ENCODE assay signal across 1 cellular context in the genomic region with DNA sequence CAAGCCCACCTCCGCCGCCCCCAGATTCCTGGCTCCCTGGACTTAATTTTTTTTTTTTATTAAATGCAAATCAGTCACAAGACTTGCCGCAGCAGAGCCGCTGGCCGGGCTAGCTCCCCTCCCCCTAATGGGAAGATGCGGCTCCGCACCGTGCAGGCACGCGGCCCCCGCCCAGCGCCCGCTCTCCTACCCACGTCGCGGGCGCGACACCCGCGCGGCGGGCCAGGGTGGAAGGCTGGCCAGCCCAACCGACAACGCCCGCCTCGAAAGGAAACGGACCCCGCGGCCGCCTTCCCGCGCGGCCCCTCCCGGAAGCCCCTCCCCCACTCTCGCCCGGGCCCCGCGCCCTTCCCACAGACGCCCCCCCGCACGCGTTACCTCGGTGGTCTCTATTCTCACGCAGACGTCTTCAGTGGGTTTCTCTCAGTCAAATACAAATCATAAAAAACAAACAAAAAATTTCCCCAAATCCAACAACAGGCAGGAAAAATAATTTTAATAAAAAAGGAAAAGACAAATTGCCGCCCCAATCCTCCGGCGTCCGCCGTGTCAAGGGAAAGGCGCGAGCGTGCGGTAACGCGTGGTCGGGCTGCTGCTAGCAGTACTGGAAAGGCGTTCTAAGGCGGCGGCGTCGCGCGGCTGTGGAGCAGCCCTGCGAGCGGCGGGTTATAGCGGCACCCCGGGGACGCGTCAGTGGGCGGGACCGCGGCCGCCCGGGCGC.
A peak's percentile ranks its signal among the peaks of the same experiment; 100 is the strongest.
TF ChIP-seq lines count a peak whose summit lies in the region.

A gene (minus strand): TSS at position 643 of the 721 bp plus-strand sequence. CDS start 1,480 bp downstream, outside the sequence.

TF ChIP-seq in HepG2, 621 proteins besides CTCF, POLR2A, EP300 and RAD21 (continued from another document and continues in another):
- TF ChIP-seq, protein P1, sequence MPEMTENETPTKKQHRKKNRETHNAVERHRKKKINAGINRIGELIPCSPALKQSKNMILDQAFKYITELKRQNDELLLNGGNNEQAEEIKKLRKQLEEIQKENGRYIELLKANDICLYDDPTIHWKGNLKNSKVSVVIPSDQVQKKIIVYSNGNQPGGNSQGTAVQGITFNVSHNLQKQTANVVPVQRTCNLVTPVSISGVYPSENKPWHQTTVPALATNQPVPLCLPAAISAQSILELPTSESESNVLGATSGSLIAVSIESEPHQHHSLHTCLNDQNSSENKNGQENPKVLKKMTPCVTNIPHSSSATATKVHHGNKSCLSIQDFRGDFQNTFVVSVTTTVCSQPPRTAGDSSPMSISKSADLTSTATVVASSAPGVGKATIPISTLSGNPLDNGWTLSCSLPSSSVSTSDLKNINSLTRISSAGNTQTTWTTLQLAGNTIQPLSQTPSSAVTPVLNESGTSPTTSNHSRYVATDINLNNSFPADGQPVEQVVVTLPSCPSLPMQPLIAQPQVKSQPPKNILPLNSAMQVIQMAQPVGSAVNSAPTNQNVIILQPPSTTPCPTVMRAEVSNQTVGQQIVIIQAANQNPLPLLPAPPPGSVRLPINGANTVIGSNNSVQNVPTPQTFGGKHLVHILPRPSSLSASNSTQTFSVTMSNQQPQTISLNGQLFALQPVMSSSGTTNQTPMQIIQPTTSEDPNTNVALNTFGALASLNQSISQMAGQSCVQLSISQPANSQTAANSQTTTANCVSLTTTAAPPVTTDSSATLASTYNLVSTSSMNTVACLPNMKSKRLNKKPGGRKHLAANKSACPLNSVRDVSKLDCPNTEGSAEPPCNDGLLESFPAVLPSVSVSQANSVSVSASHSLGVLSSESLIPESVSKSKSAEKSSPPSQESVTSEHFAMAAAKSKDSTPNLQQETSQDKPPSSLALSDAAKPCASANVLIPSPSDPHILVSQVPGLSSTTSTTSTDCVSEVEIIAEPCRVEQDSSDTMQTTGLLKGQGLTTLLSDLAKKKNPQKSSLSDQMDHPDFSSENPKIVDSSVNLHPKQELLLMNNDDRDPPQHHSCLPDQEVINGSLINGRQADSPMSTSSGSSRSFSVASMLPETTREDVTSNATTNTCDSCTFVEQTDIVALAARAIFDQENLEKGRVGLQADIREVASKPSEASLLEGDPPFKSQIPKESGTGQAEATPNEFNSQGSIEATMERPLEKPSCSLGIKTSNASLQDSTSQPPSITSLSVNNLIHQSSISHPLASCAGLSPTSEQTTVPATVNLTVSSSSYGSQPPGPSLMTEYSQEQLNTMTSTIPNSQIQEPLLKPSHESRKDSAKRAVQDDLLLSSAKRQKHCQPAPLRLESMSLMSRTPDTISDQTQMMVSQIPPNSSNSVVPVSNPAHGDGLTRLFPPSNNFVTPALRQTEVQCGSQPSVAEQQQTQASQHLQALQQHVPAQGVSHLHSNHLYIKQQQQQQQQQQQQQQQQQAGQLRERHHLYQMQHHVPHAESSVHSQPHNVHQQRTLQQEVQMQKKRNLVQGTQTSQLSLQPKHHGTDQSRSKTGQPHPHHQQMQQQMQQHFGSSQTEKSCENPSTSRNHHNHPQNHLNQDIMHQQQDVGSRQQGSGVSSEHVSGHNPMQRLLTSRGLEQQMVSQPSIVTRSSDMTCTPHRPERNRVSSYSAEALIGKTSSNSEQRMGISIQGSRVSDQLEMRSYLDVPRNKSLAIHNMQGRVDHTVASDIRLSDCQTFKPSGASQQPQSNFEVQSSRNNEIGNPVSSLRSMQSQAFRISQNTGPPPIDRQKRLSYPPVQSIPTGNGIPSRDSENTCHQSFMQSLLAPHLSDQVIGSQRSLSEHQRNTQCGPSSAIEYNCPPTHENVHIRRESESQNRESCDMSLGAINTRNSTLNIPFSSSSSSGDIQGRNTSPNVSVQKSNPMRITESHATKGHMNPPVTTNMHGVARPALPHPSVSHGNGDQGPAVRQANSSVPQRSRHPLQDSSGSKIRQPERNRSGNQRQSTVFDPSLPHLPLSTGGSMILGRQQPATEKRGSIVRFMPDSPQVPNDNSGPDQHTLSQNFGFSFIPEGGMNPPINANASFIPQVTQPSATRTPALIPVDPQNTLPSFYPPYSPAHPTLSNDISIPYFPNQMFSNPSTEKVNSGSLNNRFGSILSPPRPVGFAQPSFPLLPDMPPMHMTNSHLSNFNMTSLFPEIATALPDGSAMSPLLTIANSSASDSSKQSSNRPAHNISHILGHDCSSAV (CRISPR knock-in tag; IDR thresholded peaks at IDR 0.05; ENCODE audit: borderline replicate concordance): peak; percentile 50; the same call in 1 of the 2 replicates
- TF ChIP-seq NR2C2 (CRISPR knock-in tag; IDR thresholded peaks at IDR 0.05; ENCODE audit: borderline replicate concordance): no peak; the same call in 1 of the 2 replicates
- TF ChIP-seq SP1 (IDR thresholded peaks at IDR 0.05): no peak
- TF ChIP-seq SP1 (CRISPR knock-in tag; IDR thresholded peaks at IDR 0.05): peak; percentile 84
- peak; percentile 84 for TF ChIP-seq SP4 (CRISPR knock-in tag; IDR thresholded peaks at IDR 0.05)
- no peak for TF ChIP-seq ZNF251 (CRISPR knock-in tag; IDR thresholded peaks at IDR 0.05)
- TF ChIP-seq RBAK (CRISPR knock-in tag; IDR thresholded peaks at IDR 0.05): no peak; the same call in 1 of the 2 replicates
- TF ChIP-seq, protein P2, sequence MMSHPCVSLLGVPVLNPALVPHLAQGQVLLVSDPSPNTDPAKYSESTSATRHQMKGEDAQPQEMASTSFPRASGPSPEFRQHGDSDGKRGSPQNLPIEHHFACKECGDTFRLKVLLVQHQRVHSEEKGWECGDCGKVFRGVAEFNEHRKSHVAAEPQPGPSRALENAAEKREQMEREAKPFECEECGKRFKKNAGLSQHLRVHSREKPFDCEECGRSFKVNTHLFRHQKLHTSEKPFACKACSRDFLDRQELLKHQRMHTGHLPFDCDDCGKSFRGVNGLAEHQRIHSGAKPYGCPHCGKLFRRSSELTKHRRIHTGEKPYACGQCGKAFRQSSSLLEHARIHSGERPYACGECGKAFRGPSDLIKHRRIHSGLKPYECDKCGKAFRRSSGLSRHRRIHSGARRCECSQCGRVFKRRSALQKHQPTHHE (CRISPR knock-in tag; IDR thresholded peaks at IDR 0.05; ENCODE audit: borderline replicate concordance): peak; percentile 91
- TF ChIP-seq ZNF382 (CRISPR knock-in tag; IDR thresholded peaks at IDR 0.05; ENCODE audit: borderline replicate concordance): no peak
- peak; percentile 65; the same call in 1 of the 2 replicates for TF ChIP-seq ZC3H4 (CRISPR knock-in tag; IDR thresholded peaks at IDR 0.05; ENCODE audit: borderline replicate concordance)
- TF ChIP-seq, protein P3, sequence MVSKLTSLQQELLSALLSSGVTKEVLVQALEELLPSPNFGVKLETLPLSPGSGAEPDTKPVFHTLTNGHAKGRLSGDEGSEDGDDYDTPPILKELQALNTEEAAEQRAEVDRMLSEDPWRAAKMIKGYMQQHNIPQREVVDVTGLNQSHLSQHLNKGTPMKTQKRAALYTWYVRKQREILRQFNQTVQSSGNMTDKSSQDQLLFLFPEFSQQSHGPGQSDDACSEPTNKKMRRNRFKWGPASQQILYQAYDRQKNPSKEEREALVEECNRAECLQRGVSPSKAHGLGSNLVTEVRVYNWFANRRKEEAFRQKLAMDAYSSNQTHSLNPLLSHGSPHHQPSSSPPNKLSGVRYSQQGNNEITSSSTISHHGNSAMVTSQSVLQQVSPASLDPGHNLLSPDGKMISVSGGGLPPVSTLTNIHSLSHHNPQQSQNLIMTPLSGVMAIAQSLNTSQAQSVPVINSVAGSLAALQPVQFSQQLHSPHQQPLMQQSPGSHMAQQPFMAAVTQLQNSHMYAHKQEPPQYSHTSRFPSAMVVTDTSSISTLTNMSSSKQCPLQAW (CRISPR knock-in tag; IDR thresholded peaks at IDR 0.05): no peak
- TF ChIP-seq ZFP36 (IDR thresholded peaks at IDR 0.05; ENCODE audit: borderline replicate concordance, low read depth, low read length, partially characterized antibody): no peak
- TF ChIP-seq GABPB1 (CRISPR knock-in tag; IDR thresholded peaks at IDR 0.05): peak; percentile 76
- TF ChIP-seq ZNF563 (CRISPR knock-in tag; IDR thresholded peaks at IDR 0.05): peak; percentile 70
- TF ChIP-seq, protein P4, sequence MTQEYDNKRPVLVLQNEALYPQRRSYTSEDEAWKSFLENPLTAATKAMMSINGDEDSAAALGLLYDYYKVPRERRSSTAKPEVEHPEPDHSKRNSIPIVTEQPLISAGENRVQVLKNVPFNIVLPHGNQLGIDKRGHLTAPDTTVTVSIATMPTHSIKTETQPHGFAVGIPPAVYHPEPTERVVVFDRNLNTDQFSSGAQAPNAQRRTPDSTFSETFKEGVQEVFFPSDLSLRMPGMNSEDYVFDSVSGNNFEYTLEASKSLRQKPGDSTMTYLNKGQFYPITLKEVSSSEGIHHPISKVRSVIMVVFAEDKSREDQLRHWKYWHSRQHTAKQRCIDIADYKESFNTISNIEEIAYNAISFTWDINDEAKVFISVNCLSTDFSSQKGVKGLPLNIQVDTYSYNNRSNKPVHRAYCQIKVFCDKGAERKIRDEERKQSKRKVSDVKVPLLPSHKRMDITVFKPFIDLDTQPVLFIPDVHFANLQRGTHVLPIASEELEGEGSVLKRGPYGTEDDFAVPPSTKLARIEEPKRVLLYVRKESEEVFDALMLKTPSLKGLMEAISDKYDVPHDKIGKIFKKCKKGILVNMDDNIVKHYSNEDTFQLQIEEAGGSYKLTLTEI (CRISPR knock-in tag; conservative IDR thresholded peaks at IDR 0.05): no peak
- peak; percentile 70 for TF ChIP-seq RXRA (CRISPR knock-in tag; IDR thresholded peaks at IDR 0.05)
- TF ChIP-seq THYN1 (CRISPR knock-in tag; IDR thresholded peaks at IDR 0.05; ENCODE audit: borderline replicate concordance, low read depth): 0 out of 2 replicates have a peak, but pooled peaks have one; percentile 18
- peak; percentile 90 for TF ChIP-seq MAF1 (CRISPR knock-in tag; IDR thresholded peaks at IDR 0.05; ENCODE audit: borderline replicate concordance)
- TF ChIP-seq FOSL2 (CRISPR knock-in tag; IDR thresholded peaks at IDR 0.05): peak; percentile 65
- no peak for TF ChIP-seq CENPX (CRISPR knock-in tag; IDR thresholded peaks at IDR 0.05)
- no peak for TF ChIP-seq JUND (CRISPR knock-in tag; IDR thresholded peaks at IDR 0.05)
- TF ChIP-seq, protein P5, sequence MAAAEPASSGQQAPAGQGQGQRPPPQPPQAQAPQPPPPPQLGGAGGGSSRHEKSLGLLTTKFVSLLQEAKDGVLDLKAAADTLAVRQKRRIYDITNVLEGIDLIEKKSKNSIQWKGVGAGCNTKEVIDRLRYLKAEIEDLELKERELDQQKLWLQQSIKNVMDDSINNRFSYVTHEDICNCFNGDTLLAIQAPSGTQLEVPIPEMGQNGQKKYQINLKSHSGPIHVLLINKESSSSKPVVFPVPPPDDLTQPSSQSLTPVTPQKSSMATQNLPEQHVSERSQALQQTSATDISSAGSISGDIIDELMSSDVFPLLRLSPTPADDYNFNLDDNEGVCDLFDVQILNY (CRISPR knock-in tag; conservative IDR thresholded peaks at IDR 0.05): peak; percentile 68; the same call in 1 of the 2 replicates
- TF ChIP-seq, protein P6, sequence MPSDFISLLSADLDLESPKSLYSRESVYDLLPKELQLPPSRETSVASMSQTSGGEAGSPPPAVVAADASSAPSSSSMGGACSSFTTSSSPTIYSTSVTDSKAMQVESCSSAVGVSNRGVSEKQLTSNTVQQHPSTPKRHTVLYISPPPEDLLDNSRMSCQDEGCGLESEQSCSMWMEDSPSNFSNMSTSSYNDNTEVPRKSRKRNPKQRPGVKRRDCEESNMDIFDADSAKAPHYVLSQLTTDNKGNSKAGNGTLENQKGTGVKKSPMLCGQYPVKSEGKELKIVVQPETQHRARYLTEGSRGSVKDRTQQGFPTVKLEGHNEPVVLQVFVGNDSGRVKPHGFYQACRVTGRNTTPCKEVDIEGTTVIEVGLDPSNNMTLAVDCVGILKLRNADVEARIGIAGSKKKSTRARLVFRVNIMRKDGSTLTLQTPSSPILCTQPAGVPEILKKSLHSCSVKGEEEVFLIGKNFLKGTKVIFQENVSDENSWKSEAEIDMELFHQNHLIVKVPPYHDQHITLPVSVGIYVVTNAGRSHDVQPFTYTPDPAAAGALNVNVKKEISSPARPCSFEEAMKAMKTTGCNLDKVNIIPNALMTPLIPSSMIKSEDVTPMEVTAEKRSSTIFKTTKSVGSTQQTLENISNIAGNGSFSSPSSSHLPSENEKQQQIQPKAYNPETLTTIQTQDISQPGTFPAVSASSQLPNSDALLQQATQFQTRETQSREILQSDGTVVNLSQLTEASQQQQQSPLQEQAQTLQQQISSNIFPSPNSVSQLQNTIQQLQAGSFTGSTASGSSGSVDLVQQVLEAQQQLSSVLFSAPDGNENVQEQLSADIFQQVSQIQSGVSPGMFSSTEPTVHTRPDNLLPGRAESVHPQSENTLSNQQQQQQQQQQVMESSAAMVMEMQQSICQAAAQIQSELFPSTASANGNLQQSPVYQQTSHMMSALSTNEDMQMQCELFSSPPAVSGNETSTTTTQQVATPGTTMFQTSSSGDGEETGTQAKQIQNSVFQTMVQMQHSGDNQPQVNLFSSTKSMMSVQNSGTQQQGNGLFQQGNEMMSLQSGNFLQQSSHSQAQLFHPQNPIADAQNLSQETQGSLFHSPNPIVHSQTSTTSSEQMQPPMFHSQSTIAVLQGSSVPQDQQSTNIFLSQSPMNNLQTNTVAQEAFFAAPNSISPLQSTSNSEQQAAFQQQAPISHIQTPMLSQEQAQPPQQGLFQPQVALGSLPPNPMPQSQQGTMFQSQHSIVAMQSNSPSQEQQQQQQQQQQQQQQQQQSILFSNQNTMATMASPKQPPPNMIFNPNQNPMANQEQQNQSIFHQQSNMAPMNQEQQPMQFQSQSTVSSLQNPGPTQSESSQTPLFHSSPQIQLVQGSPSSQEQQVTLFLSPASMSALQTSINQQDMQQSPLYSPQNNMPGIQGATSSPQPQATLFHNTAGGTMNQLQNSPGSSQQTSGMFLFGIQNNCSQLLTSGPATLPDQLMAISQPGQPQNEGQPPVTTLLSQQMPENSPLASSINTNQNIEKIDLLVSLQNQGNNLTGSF (CRISPR knock-in tag; IDR thresholded peaks at IDR 0.05): no peak; the same call in 1 of the 2 replicates
- TF ChIP-seq, protein P7, sequence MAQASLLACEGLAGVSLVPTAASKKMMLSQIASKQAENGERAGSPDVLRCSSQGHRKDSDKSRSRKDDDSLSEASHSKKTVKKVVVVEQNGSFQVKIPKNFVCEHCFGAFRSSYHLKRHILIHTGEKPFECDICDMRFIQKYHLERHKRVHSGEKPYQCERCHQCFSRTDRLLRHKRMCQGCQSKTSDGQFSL (CRISPR knock-in tag; IDR thresholded peaks at IDR 0.05): no peak; the same call in 1 of the 2 replicates
- TF ChIP-seq, protein P8, sequence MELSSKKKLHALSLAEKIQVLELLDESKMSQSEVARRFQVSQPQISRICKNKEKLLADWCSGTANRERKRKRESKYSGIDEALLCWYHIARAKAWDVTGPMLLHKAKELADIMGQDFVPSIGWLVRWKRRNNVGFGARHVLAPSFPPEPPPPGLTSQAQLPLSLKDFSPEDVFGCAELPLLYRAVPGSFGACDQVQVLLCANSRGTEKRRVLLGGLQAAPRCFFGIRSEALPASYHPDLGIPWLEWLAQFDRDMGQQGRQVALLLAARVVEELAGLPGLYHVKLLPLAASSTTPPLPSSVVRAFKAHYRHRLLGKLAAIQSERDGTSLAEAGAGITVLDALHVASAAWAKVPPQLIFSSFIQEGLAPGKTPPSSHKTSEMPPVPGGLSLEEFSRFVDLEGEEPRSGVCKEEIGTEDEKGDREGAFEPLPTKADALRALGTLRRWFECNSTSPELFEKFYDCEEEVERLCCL (CRISPR knock-in tag; IDR thresholded peaks at IDR 0.05; ENCODE audit: borderline replicate concordance): peak; percentile 85; the same call in 1 of the 2 replicates
- TF ChIP-seq TGIF2 (CRISPR knock-in tag; IDR thresholded peaks at IDR 0.05): peak; percentile 91
- peak; percentile 60; the same call in 1 of the 2 replicates for TF ChIP-seq MXD4 (CRISPR knock-in tag; IDR thresholded peaks at IDR 0.05)
- peak; percentile 65; the same call in 1 of the 2 replicates for TF ChIP-seq CBX5 (CRISPR knock-in tag; IDR thresholded peaks at IDR 0.05; ENCODE audit: borderline replicate concordance)
